1 cellular context compared by ENCODE assay signal in genomic region chr17:80395402-80396151, GRCh38.
TF ChIP-seq lines count a peak whose summit lies in the region.

No MANE protein-coding gene starts in this region.

TF ChIP-seq in SK-N-SH, 30 proteins besides CTCF, POLR2A, EP300 and RAD21 (continued from another document):
- TF ChIP-seq SIN3A (IDR thresholded peaks at IDR 0.05; ENCODE audit: borderline replicate concordance, low read depth, low read length): no peak
- no peak for TF ChIP-seq TAF1 (IDR thresholded peaks at IDR 0.05; ENCODE audit: borderline replicate concordance, low read depth, low read length)
- no peak for TF ChIP-seq ELF1 (IDR thresholded peaks at IDR 0.05)
